Comparison of ENCODE assay signal across 8 cellular contexts in the genomic region with DNA sequence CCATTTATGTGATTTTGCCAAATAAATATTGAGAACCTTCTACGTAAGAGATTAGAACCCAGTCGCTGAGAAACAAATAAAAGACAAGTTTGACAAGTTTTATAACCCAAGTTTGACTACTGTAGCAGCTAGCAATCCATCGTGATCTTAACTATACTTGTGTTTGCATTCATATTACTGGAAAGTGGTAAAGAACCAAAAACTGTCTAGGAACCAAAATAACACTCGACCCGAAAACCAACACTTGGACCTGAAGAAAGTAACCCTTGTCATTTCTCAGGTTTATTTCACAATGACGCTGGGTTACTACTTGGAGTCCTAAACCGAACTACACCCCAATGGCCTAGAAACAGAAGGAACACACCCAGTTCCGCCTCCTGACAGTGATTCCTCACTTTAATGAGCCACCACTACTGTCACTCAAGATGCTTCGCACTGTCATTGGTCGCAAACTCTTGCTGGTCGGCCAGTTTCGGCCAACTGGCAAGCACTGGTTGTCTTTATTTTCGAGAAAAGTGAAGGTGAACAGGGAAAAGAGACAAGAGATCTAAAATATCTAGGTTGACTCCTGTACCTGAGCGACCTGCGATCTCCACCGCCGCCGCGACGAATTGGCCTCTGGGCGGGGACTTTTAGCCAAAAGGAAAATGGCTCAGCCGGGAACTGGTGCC. TPM values are rescaled to one million over a fixed set of nuclear protein-coding genes. Genes with fewer than 3 reads are reported as not detected.
DNase-seq lines count a peak whose midpoint lies in the region; ATAC-seq and TF ChIP-seq lines count a peak whose summit lies in the region.

No MANE protein-coding gene starts in this region.

- no peaks in the 10 kb centered on the region for H3K27me3 Mint-ChIP-seq in T-helper 17 cell

- H3K4me3 Mint-ChIP-seq in T-helper 17 cell = peak overlapping the region; percentile 99

- intact Hi-C loops in left cardiac atrium (cut with DNase I) = no loop called here
- intact Hi-C loops in posterior cingulate gyrus (cut with DNase I) = no loop called here

- no peak for TF ChIP-seq EP300 in upper lobe of left lung (IDR thresholded peaks at IDR 0.05)

- no peaks in the 10 kb centered on the region for H3K27me3 ChIP-seq in upper lobe of left lung

- peak overlapping the region; percentile 95 to 99 (median 97) for H3K27ac ChIP-seq in upper lobe of left lung

- DNase-seq in GM13977 (ENCODE audit: low spot score) (peak; percentile 85), NCI-H1694 (lab: John Stamatoyannopoulos, UW) (peak; percentile 76), T-helper 17 cell (peak; percentile 56 to 69 (median 68)), amygdala (lab: John Stamatoyannopoulos, UW) (peak; percentile 47 to 97 (median 82)), left cardiac atrium (peak; percentile 81), posterior cingulate gyrus (peak; percentile 76 to 97 (median 88)), upper lobe of left lung (peak; percentile 88 to 95)

- peak overlapping the region; percentile 99 for H3K27ac Mint-ChIP-seq in T-helper 17 cell

- ATAC-seq in HG02938 (IDR thresholded peaks at IDR 0.05; ENCODE audit: unreplicated experiment) (peak; percentile 99), T-helper 17 cell (peak; percentile 96), left cardiac atrium (peak; percentile 98 to 99), upper lobe of left lung (ENCODE audit: low FRiP score in 2 of 2) (peak; percentile 98 to 99)

- peak overlapping the region; percentile 70 to 89 (median 78) for H3K4me3 ChIP-seq in upper lobe of left lung

- TF ChIP-seq CTCF in GM13977 (IDR thresholded peaks at IDR 0.05; ENCODE audit: extremely low read depth, insufficient read depth, missing control alignments) (no peak), upper lobe of left lung (IDR thresholded peaks at IDR 0.05) (no peak)

- no peaks in the 10 kb centered on the region for H3K9me3 ChIP-seq in T-helper 17 cell (ENCODE audit: control insufficient read depth, low read length, poor library complexity, severe bottlenecking)
- H3K9me3 ChIP-seq in upper lobe of left lung = no peaks in the 10 kb centered on the region

- WGBS in upper lobe of left lung, 2 donors = 1% methylated on average over 22 of the region's 22 CpGs

- H3K4me1 ChIP-seq in upper lobe of left lung = peaks cover 6 to 31% (median 27%) of the 10 kb centered on the region in 4 donors

- TF ChIP-seq POLR2A in upper lobe of left lung (IDR thresholded peaks at IDR 0.05) = peak in 1 of 4 donors; percentile 19

- peaks cover 3% of the 10 kb centered on the region for H3K36me3 Mint-ChIP-seq in T-helper 17 cell (ENCODE audit: low read depth)

- no peaks in the 10 kb centered on the region for H3K36me3 ChIP-seq in upper lobe of left lung

- in situ Hi-C loops in GM13977 (cut with MboI; ENCODE audit: low pct_unique_long_range_greater_than_20kb, low sequenced_read_pairs, unreplicated experiment) = no loop called here

- peaks cover 40% of the 10 kb centered on the region for H3K4me1 Mint-ChIP-seq in T-helper 17 cell

RNA-seq across cellular contexts. Expression of gene FBXO8, which starts 0.5 kb away (rescaled TPM):
- total RNA-seq in T-helper 17 cell = 10 to 100 TPM; 13.9 to 20.0 TPM
- total RNA-seq in left cardiac atrium = 10 to 100 TPM; 24.5 to 28.7 TPM
- 10 to 100 TPM; 13.5 to 48.9 (median 26.1) TPM for total RNA-seq in upper lobe of left lung

RNA-seq across cellular contexts. Expression of gene CEP44, which starts 0.7 kb away (rescaled TPM):
- total RNA-seq in T-helper 17 cell (10 to 100 TPM; 20.0 to 21.4 TPM), left cardiac atrium (10 to 100 TPM; 15.4 to 16.7 TPM), upper lobe of left lung (10 to 100 TPM in 5 of 6 donors, 1 to 10 TPM in 1; 9.9 to 33.1 (median 12.7) TPM)

Comparison
In these comparisons a context has a peak if more than half of its experiments do, and no peak if none do; other contexts are left out.
1. Peak in every context shown above with its lines: DNase-seq, ATAC-seq, H3K4me3 ChIP-seq and H3K27ac ChIP-seq.